In the genomic region with DNA sequence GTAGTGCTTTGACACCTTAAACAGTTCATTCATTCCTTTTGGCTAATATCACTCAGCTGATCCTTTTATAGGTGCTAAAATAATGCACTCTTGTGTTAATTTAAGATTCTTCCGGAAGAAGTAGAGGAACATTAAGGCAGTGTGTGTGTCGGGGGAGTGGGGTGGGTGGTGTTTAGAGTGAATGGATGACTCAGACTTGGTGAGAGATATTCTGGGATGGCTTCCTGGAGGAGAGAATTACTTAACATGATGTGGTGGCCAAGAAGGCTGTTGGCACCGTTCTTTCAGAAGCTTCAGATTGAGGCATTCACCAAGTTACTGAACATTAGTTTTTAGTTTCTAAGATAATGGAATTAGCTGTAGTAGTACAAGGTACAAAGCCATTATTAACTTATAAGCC, we compare ENCODE assay signal across 15 cellular contexts.
DNase-seq lines count a peak whose midpoint lies in the region; ATAC-seq and TF ChIP-seq lines count a peak whose summit lies in the region.
"Had no signal": no experiment of that assay in that cellular context is flagged by ENCODE, and none has a peak within 500 bp of the region (broad histone marks: within the 10 kb centered on the region; RNA-seq: fewer than 3 reads in every experiment).

No MANE protein-coding gene starts in this region.

- no peak for TF ChIP-seq CTCF in A673 (conservative IDR thresholded peaks at IDR 0.05; ENCODE audit: low read depth, low read length)
- TF ChIP-seq CTCF in choroid plexus epithelial cell (conservative IDR thresholded peaks at IDR 0.05; ENCODE audit: low read depth, low read length): no peak
- TF ChIP-seq CTCF in lung (IDR thresholded peaks at IDR 0.05; ENCODE audit: control extremely low read depth, extremely low read depth): no peak
- no peak for TF ChIP-seq CTCF in GM20000 (IDR thresholded peaks at IDR 0.05; ENCODE audit: extremely low read depth, missing control alignments)

- no peaks in the 10 kb centered on the region for H3K36me3 ChIP-seq in A673 (ENCODE audit: insufficient read depth, low read length, poor library complexity, severe bottlenecking)
- no peaks in the 10 kb centered on the region for H3K36me3 ChIP-seq in lung (ENCODE audit: control insufficient read depth in 2 of 2, insufficient read depth in 2 of 2, low read length in 2 of 2)
- H3K36me3 ChIP-seq: adrenal gland, BE2C, esophagus muscularis mucosa, HAP-1, lower lobe of right lung, uterus had no signal

- H3K4me1 ChIP-seq in A673 (ENCODE audit: insufficient read depth, low read length, poor library complexity, severe bottlenecking) (peaks cover 5% of the 10 kb centered on the region), lung (ENCODE audit: control insufficient read depth in 2 of 2, insufficient read depth in 2 of 2, low read length in 2 of 2) (peaks cover 7 to 25% of the 10 kb centered on the region in 2 donors)
- H3K4me1 ChIP-seq: HAP-1 had no signal

- DNase-seq in A673 (ENCODE audit: low spot score) (peak; percentile 42), HT1080 (ENCODE audit: low read depth) (peak; percentile 90), choroid plexus epithelial cell (ENCODE audit: low read depth) (peak; percentile 9), lung (ENCODE audit: low spot score) (no peak), NCI-H128 (lab: John Stamatoyannopoulos, UW; ENCODE audit: unreplicated experiment) (no peak), GM20000 (ENCODE audit: low spot score) (no peak)
- DNase-seq in activated CD4-positive, alpha-beta T cell treated with anti-CD3 and anti-CD28 coated beads for 4 hours: no peak
- DNase-seq: BE2C, lower lobe of right lung, NCI-H748 treated with DMSO at 0.1 percent for 48 hours had no signal

- H3K27ac ChIP-seq in A673 (ENCODE audit: low read depth, low read length, poor library complexity, severe bottlenecking) (no peak overlapping the region), lung (ENCODE audit: low read depth in 1 of 2, low read length in 1 of 2) (no peak overlapping the region)
- H3K27ac ChIP-seq: adrenal gland, esophagus muscularis mucosa, uterus had no signal

- POLR2A ChIA-PET in A673 (lab: Charles Lee; ENCODE audit: low non-redundant PET): no interaction called here

- CTCF ChIA-PET in A673 (lab: Charles Lee): no interaction called here

- H3K9me3 ChIP-seq in A673 (ENCODE audit: low read depth, low read length, poor library complexity, severe bottlenecking): no peaks in the 10 kb centered on the region
- no peaks in the 10 kb centered on the region for H3K9me3 ChIP-seq in lung (ENCODE audit: control insufficient read depth in 2 of 2, insufficient read depth in 1 of 2, low read length in 1 of 2)
- H3K9me3 ChIP-seq: adrenal gland, BE2C, esophagus muscularis mucosa, HAP-1, lower lobe of right lung, uterus had no signal

- H3K4me3 ChIP-seq in A673 (ENCODE audit: low read depth, low read length, poor library complexity, severe bottlenecking) (no peak overlapping the region), choroid plexus epithelial cell (ENCODE audit: low read depth, low read length) (no peak overlapping the region), lung (no peak overlapping the region)
- H3K4me3 ChIP-seq: adrenal gland, esophagus muscularis mucosa, HAP-1, lower lobe of right lung, uterus had no signal

- H3K27me3 ChIP-seq in A673 (replicated peaks; ENCODE audit: insufficient read depth, low read depth, low read length, poor library complexity) (no peaks in the 10 kb centered on the region), lung (ENCODE audit: control insufficient read depth, insufficient read depth) (no peaks in the 10 kb centered on the region)
- H3K27me3 ChIP-seq: adrenal gland, BE2C, esophagus muscularis mucosa, uterus had no signal

- ATAC-seq in lung (ENCODE audit: insufficient read depth, low FRiP score): peak; percentile 58
- ATAC-seq in GM19467 (IDR thresholded peaks at IDR 0.05; ENCODE audit: unreplicated experiment): no peak
- ATAC-seq: lower lobe of right lung had no signal

- intact Hi-C loops in A673 (cut with micrococcal nuclease; ENCODE audit: unreplicated experiment): no loop called here

- 65 to 85% methylated on average over 3 of the region's 3 CpGs for WGBS in lung, 2 donors

- no TSS peak for BruUV-seq in A673 (replicated peaks; lab: Mats Ljungman, UMichigan)

Comparison
In these comparisons a context has a peak if more than half of its experiments do, and no peak if none do; other contexts are left out.
1. DNase-seq: peak in A673 (single experiment), HT1080 (single experiment) and choroid plexus epithelial cell (single experiment); none in lung (single experiment), NCI-H128 (single experiment), GM20000 (single experiment) and activated CD4-positive, alpha-beta T cell treated with anti-CD3 and anti-CD28 coated beads for 4 hours (0 of 2).